In the genomic region with DNA sequence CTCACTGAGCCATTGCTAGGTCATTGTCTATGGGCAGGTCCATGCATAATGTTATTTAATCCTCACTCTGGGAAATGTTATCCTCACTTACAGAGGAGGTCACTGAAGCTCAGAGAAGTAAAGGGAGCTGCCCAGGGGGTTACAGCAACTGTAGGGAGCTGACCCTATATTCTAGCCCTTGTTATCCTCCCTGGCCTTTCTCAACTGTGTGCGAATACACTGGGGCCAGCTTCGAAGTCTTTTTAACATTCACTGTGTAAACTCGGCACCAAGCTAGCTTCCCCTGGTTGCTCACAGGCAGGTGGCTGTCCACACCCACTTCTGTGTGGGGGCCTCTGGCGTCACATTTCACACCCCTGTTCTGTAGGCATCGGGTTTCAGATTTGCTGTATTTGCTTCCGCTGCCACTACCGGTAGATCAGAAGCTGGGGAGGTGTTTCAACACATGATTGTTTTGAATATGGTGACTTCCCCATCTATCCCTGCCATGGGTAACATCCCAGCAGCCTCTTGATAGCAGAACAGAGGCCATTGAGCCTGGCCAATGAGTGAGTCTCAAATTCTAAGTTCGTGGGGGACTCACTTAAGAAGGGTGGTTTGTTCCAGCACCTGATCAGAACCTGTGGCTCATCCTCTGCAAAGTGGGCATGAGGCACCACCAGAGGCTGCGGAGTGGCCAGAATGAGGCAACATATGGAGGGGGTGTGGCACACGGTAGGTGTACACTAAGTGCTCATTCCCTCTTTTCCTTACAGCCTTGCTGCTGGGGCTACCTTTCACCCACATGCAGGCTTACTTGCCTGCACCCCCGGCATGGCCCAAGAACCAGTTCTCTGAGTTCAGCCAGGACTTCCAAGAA, we compare ENCODE assay signal across 8 cellular contexts.
A peak's percentile ranks its signal among the peaks of the same experiment; 100 is the strongest.
DNase-seq lines count a peak whose midpoint lies in the region; ATAC-seq and TF ChIP-seq lines count a peak whose summit lies in the region.

No MANE protein-coding gene starts in this region.

- TF ChIP-seq CTCF in ascending aorta (IDR thresholded peaks at IDR 0.05) (no peak), psoas muscle (IDR thresholded peaks at IDR 0.05) (no peak), ovary (IDR thresholded peaks at IDR 0.05) (no peak)

- ATAC-seq in GM19372 (IDR thresholded peaks at IDR 0.05; ENCODE audit: low read depth, unreplicated experiment) (peak; percentile 54), HG03442 (IDR thresholded peaks at IDR 0.05; ENCODE audit: unreplicated experiment) (peak; percentile 45), psoas muscle (peak in 3 of 4 donors; percentile 27 to 57 (median 50))

- intact Hi-C loops in ascending aorta (cut with DNase I) = no loop called here
- intact Hi-C loops in psoas muscle (cut with DNase I) = no loop called here
- intact Hi-C loops in ovary (cut with DNase I) = no loop called here

- DNase-seq in ascending aorta (ENCODE audit: low spot score in 2 of 2) = no peak
- DNase-seq in psoas muscle = peak in 1 of 2 donors; percentile 66
- DNase-seq in ovary = no peak
- no peak for DNase-seq in amniotic stem cell (lab: John Stamatoyannopoulos, UW)

- no peak for TF ChIP-seq EP300 in ovary (IDR thresholded peaks at IDR 0.05)

- H3K4me1 Mint-ChIP-seq in T-helper 1 cell treated with Interleukin-12 subunit alpha and Interleukin-12 subunit beta and Interleukin-4 antibody, amounts not matched to agents 30 μg/mL and 1 μg/mL, for 36 hours (ENCODE audit: low read depth) = peaks cover 64% of the 10 kb centered on the region

- peak overlapping the region; percentile 98 for H3K4me2 ChIP-seq in BLaER1

- H3K27ac ChIP-seq in BLaER1 = peak overlapping the region; percentile 98
- peak overlapping the region; percentile 19 to 70 for H3K27ac ChIP-seq in ascending aorta
- peak overlapping the region; percentile 6 for H3K27ac ChIP-seq in psoas muscle
- H3K27ac ChIP-seq in ovary = no peak overlapping the region

- H3K4me1 ChIP-seq in BLaER1 (peaks cover 97% of the 10 kb centered on the region), ascending aorta (peaks cover 0 to 6% of the 10 kb centered on the region in 2 donors), psoas muscle (peaks cover 8% of the 10 kb centered on the region), ovary (ENCODE audit: insufficient read depth) (no peaks in the 10 kb centered on the region)

- H3K4me3 Mint-ChIP-seq in T-helper 1 cell treated with Interleukin-12 subunit alpha and Interleukin-12 subunit beta and Interleukin-4 antibody, amounts not matched to agents 30 μg/mL and 1 μg/mL, for 36 hours = peak overlapping the region; percentile 82

- no peaks in the 10 kb centered on the region for H3K27me3 Mint-ChIP-seq in T-helper 1 cell treated with Interleukin-12 subunit alpha and Interleukin-12 subunit beta and Interleukin-4 antibody, amounts not matched to agents 30 μg/mL and 1 μg/mL, for 36 hours (ENCODE audit: low read depth)

- H3K9me3 ChIP-seq in BLaER1 (no peaks in the 10 kb centered on the region), ascending aorta (no peaks in the 10 kb centered on the region), psoas muscle (no peaks in the 10 kb centered on the region), ovary (no peaks in the 10 kb centered on the region)

- TF ChIP-seq POLR2A in ovary (IDR thresholded peaks at IDR 0.05) = no peak

- H3K9me3 Mint-ChIP-seq in T-helper 1 cell treated with Interleukin-12 subunit alpha and Interleukin-12 subunit beta and Interleukin-4 antibody, amounts not matched to agents 30 μg/mL and 1 μg/mL, for 36 hours = no peaks in the 10 kb centered on the region

- H3K27me3 ChIP-seq in BLaER1 = no peaks in the 10 kb centered on the region
- H3K27me3 ChIP-seq in ascending aorta = no peaks in the 10 kb centered on the region
- H3K27me3 ChIP-seq in psoas muscle (ENCODE audit: insufficient read depth in 3 of 3, low read length in 2 of 3) = no peaks in the 10 kb centered on the region
- H3K27me3 ChIP-seq in ovary = no peaks in the 10 kb centered on the region

- peak overlapping the region; percentile 100 for H3K27ac Mint-ChIP-seq in T-helper 1 cell treated with Interleukin-12 subunit alpha and Interleukin-12 subunit beta and Interleukin-4 antibody, amounts not matched to agents 30 μg/mL and 1 μg/mL, for 36 hours

- H3K36me3 ChIP-seq in BLaER1 = peaks cover 12% of the 10 kb centered on the region
- H3K36me3 ChIP-seq in ascending aorta = no peaks in the 10 kb centered on the region
- H3K36me3 ChIP-seq in psoas muscle (ENCODE audit: insufficient read depth in 1 of 2, low read depth in 1 of 2) = no peaks in the 10 kb centered on the region
- no peaks in the 10 kb centered on the region for H3K36me3 ChIP-seq in ovary

- WGBS in psoas muscle, 3 donors = 56 to 64% (median 60%) methylated on average over 11 of the region's 11 CpGs
- 77 to 85% (median 84%) methylated on average over 11 of the region's 11 CpGs for WGBS in ovary, 3 donors

- peak overlapping the region; percentile 21; the same call in 1 of the 2 replicates for H3K9ac ChIP-seq in BLaER1

- peaks cover 25% of the 10 kb centered on the region for H3K36me3 Mint-ChIP-seq in T-helper 1 cell treated with Interleukin-12 subunit alpha and Interleukin-12 subunit beta and Interleukin-4 antibody, amounts not matched to agents 30 μg/mL and 1 μg/mL, for 36 hours (ENCODE audit: low read depth)

- H3K4me3 ChIP-seq in BLaER1 (no peak overlapping the region), ascending aorta (no peak overlapping the region), psoas muscle (no peak overlapping the region), ovary (no peak overlapping the region)

- peaks cover 89% of the 10 kb centered on the region for H4K20me1 ChIP-seq in BLaER1

Comparison
In these comparisons a context has a peak if more than half of its experiments do, and no peak if none do; other contexts are left out.
1. H3K27ac ChIP-seq: peak in BLaER1 (single experiment), ascending aorta (2 of 2) and psoas muscle (single experiment); none in ovary (0 of 2).
2. Peak in every context shown above with its lines, with median percentiles within 50 percentile points of each other: ATAC-seq.